In genomic region chr13:29940715-29941114, GRCh38 we compare ENCODE assay signal across 26 cellular contexts.
"Had no signal": no experiment of that assay in that cellular context is flagged by ENCODE, and none has a peak within 500 bp of the region (broad histone marks: within the 10 kb centered on the region; RNA-seq: fewer than 3 reads in every experiment).

No MANE protein-coding gene starts in this region.

- H3K27me3 ChIP-seq: gastroesophageal sphincter had no signal

- H3K4me3 Mint-ChIP-seq: activated CD8-positive, alpha-beta T cell treated with anti-CD3 and anti-CD28 coated beads for 36 hours; activated naive CD8-positive, alpha-beta T cell; activated T-cell treated with anti-CD3 and anti-CD28 coated beads, Interleukin-2, amount 50 U/mL, for 4 hours; activated T-helper 17 cell treated with anti-CD3 and anti-CD28 coated beads, Interleukin-2, amount 50 U/mL, for 72 hours had no signal

- H3K27me3 Mint-ChIP-seq: activated CD8-positive, alpha-beta T cell treated with anti-CD3 and anti-CD28 coated beads for 36 hours; activated naive CD8-positive, alpha-beta T cell; activated T-helper 17 cell treated with anti-CD3 and anti-CD28 coated beads, Interleukin-2, amount 50 U/mL, for 72 hours had no signal

- H3K36me3 ChIP-seq: brain microvascular endothelial cell, esophagus squamous epithelium, gastroesophageal sphincter, heart right ventricle had no signal

- H3K4me1 ChIP-seq: esophagus squamous epithelium, gastroesophageal sphincter had no signal

- H3K36me3 Mint-ChIP-seq: activated naive CD8-positive, alpha-beta T cell had no signal

- H3K27ac ChIP-seq: brain microvascular endothelial cell, epithelial cell of prostate, esophagus squamous epithelium, gastroesophageal sphincter, heart right ventricle had no signal

- ATAC-seq: activated CD8-positive, alpha-beta T cell treated with anti-CD3 and anti-CD28 coated beads for 36 hours; activated T-cell treated with anti-CD3 and anti-CD28 coated beads, Interleukin-2, amount 50 U/mL, for 4 hours; activated T-helper 17 cell treated with anti-CD3 and anti-CD28 coated beads, Interleukin-2, amount 50 U/mL, for 72 hours; gastroesophageal sphincter; heart right ventricle had no signal

- H3K27ac Mint-ChIP-seq: activated CD8-positive, alpha-beta T cell treated with anti-CD3 and anti-CD28 coated beads for 36 hours; activated T-helper 17 cell treated with anti-CD3 and anti-CD28 coated beads, Interleukin-2, amount 50 U/mL, for 72 hours had no signal

- DNase-seq: activated CD4-positive, alpha-beta T cell treated with anti-CD3 and anti-CD28 coated beads for 4 hours; activated CD4-positive, alpha-beta T cell treated with anti-CD3 and anti-CD28 coated beads, Interleukin-2, amount 50 U/mL, for 1 hour; activated CD4-positive, alpha-beta T cell treated with anti-CD3 and anti-CD28 coated beads, Interleukin-2, amount 50 U/mL, for 48 hours; activated CD4-positive, CD25-positive, alpha-beta regulatory T cell; activated CD4-positive, CD25-positive, alpha-beta regulatory T cell treated with anti-CD3 and anti-CD28 coated beads, Interleukin-2, amount 50 U/mL, for 72 hours; activated CD8-positive, alpha-beta memory T cell treated with anti-CD3 and anti-CD28 coated beads for 24 hours; activated CD8-positive, alpha-beta T cell treated with anti-CD3 and anti-CD28 coated beads for 36 hours; activated effector memory CD4-positive, alpha-beta T cell treated with Interleukin-2 at 50 U/mL for 16 hours; activated gamma-delta T cell treated with Interleukin-2 at 50 U/mL for 16 hours; activated naive CD4-positive, alpha-beta T cell treated with anti-CD3 and anti-CD28 coated beads, Interleukin-2, amount 50 U/mL, for 16 hours; activated naive CD4-positive, alpha-beta T cell treated with Interleukin-2 at 50 U/mL for 16 hours; activated T-cell treated with anti-CD3 and anti-CD28 coated beads, Interleukin-2, amount 50 U/mL, for 4 hours; amniotic stem cell; anterior cingulate cortex; brain microvascular endothelial cell; caudate nucleus; effector CD8-positive, alpha-beta T cell; esophagus squamous epithelium; foreskin melanocyte; heart right ventricle; T-helper 1 cell; T-helper 2 cell had no signal

- H3K9me3 ChIP-seq: esophagus squamous epithelium, gastroesophageal sphincter, heart right ventricle had no signal

- H3K4me3 ChIP-seq: esophagus squamous epithelium, gastroesophageal sphincter, heart right ventricle had no signal

- H3K9me3 Mint-ChIP-seq: activated CD8-positive, alpha-beta T cell treated with anti-CD3 and anti-CD28 coated beads for 36 hours; activated T-cell treated with anti-CD3 and anti-CD28 coated beads, Interleukin-2, amount 50 U/mL, for 4 hours; activated T-helper 17 cell treated with anti-CD3 and anti-CD28 coated beads, Interleukin-2, amount 50 U/mL, for 72 hours had no signal
